ENCODE assay signal across 10 cellular contexts in genomic region chr3:37905987-37906674, GRCh38. TPM values are rescaled to one million over a fixed set of nuclear protein-coding genes. Genes with fewer than 3 reads are reported as not detected.
DNase-seq lines count a peak whose midpoint lies in the region; ATAC-seq and TF ChIP-seq lines count a peak whose summit lies in the region.
"Had no signal": no experiment of that assay in that cellular context is flagged by ENCODE, and none has a peak within 500 bp of the region (broad histone marks: within the 10 kb centered on the region; RNA-seq: fewer than 3 reads in every experiment).

No MANE protein-coding gene starts in this region.

- 66% methylated on average over 8 of the region's 8 CpGs for WGBS in suprapubic skin

- no peak for TF ChIP-seq EP300 in suprapubic skin (IDR thresholded peaks at IDR 0.05)

- H3K9me3 ChIP-seq in ascending aorta (no peaks in the 10 kb centered on the region), suprapubic skin (no peaks in the 10 kb centered on the region)

- H3K4me1 ChIP-seq in ascending aorta (peaks cover 9 to 31% of the 10 kb centered on the region in 2 donors), suprapubic skin (peaks cover 54% of the 10 kb centered on the region)

- TF ChIP-seq CTCF in ascending aorta (IDR thresholded peaks at IDR 0.05) (no peak), suprapubic skin (IDR thresholded peaks at IDR 0.05) (no peak)

- H3K27ac ChIP-seq in ascending aorta (peak overlapping the region; percentile 70 to 76), suprapubic skin (peak overlapping the region; percentile 65)

- no peaks in the 10 kb centered on the region for H3K36me3 ChIP-seq in ascending aorta
- no peaks in the 10 kb centered on the region for H3K36me3 ChIP-seq in suprapubic skin

- peak; percentile 73 for DNase-seq in KBM-7
- no peak for DNase-seq in ascending aorta (ENCODE audit: low spot score in 2 of 2)
- peak; percentile 32 for DNase-seq in kidney tubule cell (ENCODE audit: low spot score)
- no peak for DNase-seq in suprapubic skin (ENCODE audit: low spot score in 2 of 2)
- no peak for DNase-seq in NAMALWA (ENCODE audit: low spot score)
- no peak for DNase-seq in NCI-H1105 treated with DMSO at 0.1 percent for 48 hours (lab: John Stamatoyannopoulos, UW)
- no peak for DNase-seq in stimulated activated CD4-positive, alpha-beta T cell treated with anti-CD3 and anti-CD28 coated beads, Interleukin-12 subunit alpha, Interleukin-12 subunit beta, amount 100 ng/mL, for 4 hours
- DNase-seq: NCI-H2029 treated with DMSO at 0.1 percent for 48 hours; stimulated activated naive CD4-positive, alpha-beta T cell treated with Interleukin-2 at 50 U/mL for 16 hours had no signal

- in situ Hi-C loops in KBM-7 (cut with MboI; ENCODE audit: low pct_unique_long_range_greater_than_20kb, low sequenced_read_pairs): no loop called here

- no peak overlapping the region for H3K4me3 ChIP-seq in ascending aorta
- H3K4me3 ChIP-seq in suprapubic skin: no peak overlapping the region

- ATAC-seq in HG03139 (IDR thresholded peaks at IDR 0.05; ENCODE audit: unreplicated experiment): no peak

- TF ChIP-seq POLR2A in suprapubic skin (IDR thresholded peaks at IDR 0.05): no peak

- intact Hi-C loops in ascending aorta (cut with DNase I): loop anchor here (5.0 kb wide), 1 partner anchor 51 kb away; no protein-coding TSS in a partner anchor

- H3K27me3 ChIP-seq in ascending aorta (no peaks in the 10 kb centered on the region), suprapubic skin (no peaks in the 10 kb centered on the region)

RNA-seq across cellular contexts. Expression of gene CTDSPL, which starts 44.5 kb away (rescaled TPM):
- 80.9 TPM for total RNA-seq in ascending aorta
- total RNA-seq in suprapubic skin: 100 to 1,000 TPM in 3 of 4 donors, 10 to 100 TPM in 1; 78.9 to 130 (median 111) TPM

Comparison
In these comparisons a context has a peak if more than half of its experiments do, and no peak if none do; other contexts are left out.
1. DNase-seq: peak in KBM-7 (single experiment) and kidney tubule cell (single experiment); none in ascending aorta (0 of 2), suprapubic skin (0 of 2), NAMALWA (single experiment), NCI-H1105 treated with DMSO at 0.1 percent for 48 hours (single experiment) and stimulated activated CD4-positive, alpha-beta T cell treated with anti-CD3 and anti-CD28 coated beads, Interleukin-12 subunit alpha, Interleukin-12 subunit beta, amount 100 ng/mL, for 4 hours (single experiment).